In the genomic region with DNA sequence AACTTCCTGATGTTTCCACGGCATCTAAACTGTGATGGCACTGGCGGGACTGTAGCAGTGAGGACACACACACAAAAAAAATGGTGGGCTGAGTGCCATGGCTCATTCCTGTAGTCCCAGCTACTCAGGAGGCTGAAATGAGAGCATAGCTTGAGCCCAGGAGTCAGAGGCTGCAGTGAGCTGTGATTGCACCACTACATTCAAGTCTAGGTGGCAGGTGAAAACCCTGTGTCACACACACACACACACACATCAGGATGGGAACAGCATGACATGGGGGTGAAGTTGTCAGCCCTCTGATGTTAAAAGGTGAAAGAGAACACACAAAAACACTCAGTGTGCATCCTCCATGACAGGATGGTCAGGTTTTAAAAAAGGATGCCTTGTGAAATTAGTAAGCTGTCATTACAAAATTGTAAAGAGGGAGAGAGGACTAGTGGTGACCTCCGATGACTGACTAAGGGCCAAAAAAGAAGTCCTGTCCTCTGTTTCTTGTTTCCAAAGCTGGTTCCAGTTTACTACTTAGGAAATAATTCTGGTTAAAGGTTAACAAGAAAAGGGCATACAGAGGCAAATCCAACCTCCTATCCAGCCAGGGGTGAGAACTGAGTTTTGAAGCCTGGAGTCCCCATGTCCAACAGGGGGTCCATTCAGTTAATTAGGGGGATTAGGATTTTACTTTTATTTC, we compare ENCODE assay signal across 8 cellular contexts.
"Had no signal": no experiment of that assay in that cellular context is flagged by ENCODE, and none has a peak within 500 bp of the region (broad histone marks: within the 10 kb centered on the region; RNA-seq: fewer than 3 reads in every experiment).

No MANE protein-coding gene starts in this region.

- DNase-seq: GDM1, GF-D8 had no signal

- FAIRE-seq: G401.6, GM12878, GM12891, GM12892, GM18507, GM19239 had no signal

- ATAC-seq: GM12878 had no signal

- H3K4me3 ChIP-seq: GM12878 had no signal
